ENCODE assay signal across 1 cellular context in genomic region chr16:11603331-11603750, GRCh38.
TF ChIP-seq lines count a peak whose summit lies in the region.

No MANE protein-coding gene starts in this region.

TF ChIP-seq in GM23338, 12 proteins besides CTCF, POLR2A, EP300 and RAD21 (continued from another document):
- TF ChIP-seq JUNB (IDR thresholded peaks at IDR 0.05; ENCODE audit: unreplicated experiment) = no peak
- TF ChIP-seq NANOG (IDR thresholded peaks at IDR 0.05; ENCODE audit: borderline replicate concordance) = no peak
